Comparison of ENCODE assay signal across 22 cellular contexts in the genomic region with DNA sequence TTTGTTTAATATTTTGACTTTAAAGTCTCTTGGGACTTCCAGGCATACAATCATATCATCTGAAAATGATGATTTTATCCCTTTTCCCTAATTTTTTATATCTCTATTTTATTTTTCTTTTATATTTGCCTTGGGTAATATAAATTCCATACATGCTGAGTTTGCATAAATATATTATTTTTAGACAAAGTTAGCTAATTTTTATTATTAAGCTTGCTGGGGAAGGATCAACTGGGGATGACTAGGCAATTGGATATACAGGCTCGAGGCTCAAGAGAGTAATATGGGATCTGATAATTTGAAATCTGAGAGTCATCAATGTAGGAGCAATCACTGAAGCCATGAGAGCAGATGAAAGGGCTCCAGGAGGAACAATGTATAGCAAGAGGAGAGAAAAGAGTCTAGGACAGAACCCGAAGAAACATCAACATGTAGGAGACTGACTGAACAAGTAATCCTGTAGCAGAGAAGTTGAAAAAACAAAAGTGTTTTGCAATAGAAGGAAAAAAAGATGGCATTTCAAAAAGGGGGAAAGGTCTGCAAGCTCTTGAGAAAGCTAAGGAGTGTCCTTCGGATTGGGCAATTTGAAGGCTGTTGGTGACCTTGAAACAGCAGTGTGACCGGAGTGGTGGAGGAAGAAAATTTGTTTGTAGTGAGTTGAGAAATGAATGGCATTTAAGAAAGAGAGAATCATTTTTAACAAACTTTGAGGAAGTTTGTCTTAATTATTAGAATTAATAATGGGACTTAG. TPM values are rescaled to one million over a fixed set of nuclear protein-coding genes. Genes with fewer than 3 reads are reported as not detected.
DNase-seq lines count a peak whose midpoint lies in the region; ATAC-seq, FAIRE-seq and TF ChIP-seq lines count a peak whose summit lies in the region.
"Had no signal": no experiment of that assay in that cellular context is flagged by ENCODE, and none has a peak within 500 bp of the region (broad histone marks: within the 10 kb centered on the region; RNA-seq: fewer than 3 reads in every experiment).

No MANE protein-coding gene starts in this region.

- H3K36me3 Mint-ChIP-seq in Caco-2 (ENCODE audit: insufficient read depth, unreplicated experiment) = peaks cover 19% of the 10 kb centered on the region
- H3K36me3 Mint-ChIP-seq: CD8-positive, alpha-beta memory T cell; WTC11 had no signal

- POLR2A ChIA-PET in Caco-2 (lab: Charles Lee) = no interaction called here

- H3K27me3 Mint-ChIP-seq in Caco-2 (ENCODE audit: insufficient read depth, unreplicated experiment) = no peaks in the 10 kb centered on the region

- no peak overlapping the region for H3K27ac ChIP-seq in body of pancreas
- no peak overlapping the region for H3K27ac ChIP-seq in pancreas
- H3K27ac ChIP-seq: left ventricle myocardium inferior, psoas muscle had no signal

- WGBS in body of pancreas, 2 donors = 54 to 63% methylated on average over 4 of the region's 4 CpGs
- WGBS in pancreas, 2 donors = 56 to 59% methylated on average over 4 of the region's 4 CpGs

- CTCF ChIA-PET in Caco-2 (lab: Charles Lee) = no interaction called here

- peak overlapping the region; percentile 27 for H3K4me3 Mint-ChIP-seq in Caco-2 (ENCODE audit: unreplicated experiment)
- H3K4me3 Mint-ChIP-seq: CD8-positive, alpha-beta memory T cell; WTC11 had no signal

- H3K4me3 ChIP-seq in Caco-2 (ENCODE audit: low read depth, low read length) = no peak overlapping the region
- no peak overlapping the region for H3K4me3 ChIP-seq in NB4 (ENCODE audit: low read depth, low read length)
- no peak overlapping the region for H3K4me3 ChIP-seq in body of pancreas
- H3K4me3 ChIP-seq in pancreas = no peak overlapping the region
- H3K4me3 ChIP-seq: left ventricle myocardium inferior, psoas muscle had no signal

- DNase-seq in Caco-2 = peak in 1 of 2 experiments; percentile 27
- DNase-seq in NB4 (ENCODE audit: low read depth) = peak; percentile 69
- no peak for DNase-seq in body of pancreas
- no peak for DNase-seq in pancreas
- DNase-seq in left lobe of liver (ENCODE audit: low spot score) = no peak
- no peak for DNase-seq in NCI-H1436 (lab: John Stamatoyannopoulos, UW)
- DNase-seq: activated CD4-positive, alpha-beta T cell treated with anti-CD3 and anti-CD28 coated beads, Interleukin-2, amount 50 U/mL, for 48 hours; activated effector memory CD4-positive, alpha-beta T cell treated with Interleukin-2 at 50 U/mL for 16 hours; CD8-positive, alpha-beta memory T cell; DMS79 treated with DMSO at 0.1 percent for 48 hours; HCEC 1CT; left ventricle myocardium inferior; NCI-H1105 treated with DMSO at 0.1 percent for 48 hours; NCI-H446; psoas muscle; stimulated activated CD4-positive, alpha-beta T cell treated with anti-CD3 and anti-CD28 coated beads, Interleukin-2, amount 100 ng/mL, for 48 hours; stimulated activated naive CD4-positive, alpha-beta T cell treated with Interleukin-2 at 50 U/mL for 16 hours; T-helper 9 cell had no signal

- H3K4me1 ChIP-seq in Caco-2 (peaks cover 70% of the 10 kb centered on the region), body of pancreas (peaks cover 19% of the 10 kb centered on the region), pancreas (peaks cover 0 to 6% (median 0%) of the 10 kb centered on the region in 3 donors)

- peak; percentile 47 for ATAC-seq in body of pancreas
- ATAC-seq in pancreas = peak in 3 of 4 donors; percentile 39 to 67 (median 47)
- no peak for ATAC-seq in GM18907 (IDR thresholded peaks at IDR 0.05; ENCODE audit: unreplicated experiment)
- no peak for ATAC-seq in left lobe of liver
- ATAC-seq: psoas muscle had no signal

- TF ChIP-seq POLR2A in NB4 (IDR thresholded peaks at IDR 0.05; ENCODE audit: extremely low read depth, insufficient read length) (no peak), body of pancreas (IDR thresholded peaks at IDR 0.05) (no peak)

- H3K27me3 ChIP-seq in Caco-2 (replicated peaks; ENCODE audit: control insufficient read depth, insufficient read depth, low read length) (no peaks in the 10 kb centered on the region), body of pancreas (no peaks in the 10 kb centered on the region), pancreas (no peaks in the 10 kb centered on the region)

- H3K27ac Mint-ChIP-seq in Caco-2 (ENCODE audit: unreplicated experiment) = peak overlapping the region; percentile 16
- H3K27ac Mint-ChIP-seq: WTC11 had no signal

- H3K9me3 ChIP-seq in Caco-2 (no peaks in the 10 kb centered on the region), body of pancreas (no peaks in the 10 kb centered on the region), pancreas (no peaks in the 10 kb centered on the region)
- H3K9me3 ChIP-seq: left ventricle myocardium inferior, psoas muscle had no signal

- BruUV-seq in Caco-2 (replicated peaks; lab: Mats Ljungman, UMichigan) = TSS peak; percentile 64

- FAIRE-seq in pancreas (lab: Jason Lieb, UNC) = no peak
- FAIRE-seq: endothelial cell of umbilical vein had no signal

- TF ChIP-seq CTCF in Caco-2 (IDR thresholded peaks at IDR 0.05; ENCODE audit: insufficient read depth in 1 of 2, low read depth in 1 of 2, low read length in 1 of 2, severe bottlenecking in 1 of 2, unreplicated experiment in 1 of 2) = no peak
- no peak for TF ChIP-seq CTCF in NB4 (IDR thresholded peaks at IDR 0.05; ENCODE audit: low read depth, low read length)
- no peak for TF ChIP-seq CTCF in body of pancreas (IDR thresholded peaks at IDR 0.05)
- TF ChIP-seq CTCF in pancreas (IDR thresholded peaks at IDR 0.05) = no peak

- H3K36me3 ChIP-seq in Caco-2 (ENCODE audit: control insufficient read depth, insufficient read depth, low read length) = peaks cover 1% of the 10 kb centered on the region; the same call in 1 of the 2 replicates
- no peaks in the 10 kb centered on the region for H3K36me3 ChIP-seq in body of pancreas (replicated peaks in 1 of 2; ENCODE audit: insufficient read depth in 1 of 2, low read depth in 2 of 2)
- H3K36me3 ChIP-seq in pancreas = no peaks in the 10 kb centered on the region
- H3K36me3 ChIP-seq: left ventricle myocardium inferior had no signal

- H3K4me1 Mint-ChIP-seq in Caco-2 (ENCODE audit: low read depth, unreplicated experiment) = peaks cover 39% of the 10 kb centered on the region

- H3K9me3 Mint-ChIP-seq in Caco-2 (ENCODE audit: unreplicated experiment) = peaks cover 12% of the 10 kb centered on the region
- H3K9me3 Mint-ChIP-seq: CD8-positive, alpha-beta memory T cell; WTC11 had no signal

- intact Hi-C loops in Caco-2 (cut with micrococcal nuclease; ENCODE audit: unreplicated experiment) = loop anchor here (1.0 to 2.0 kb wide), 2 partner anchors 8 to 15 kb away; no protein-coding TSS in a partner anchor
- intact Hi-C loops in body of pancreas (cut with DNase I) = no loop called here
- intact Hi-C loops in pancreas (cut with DNase I) = no loop called here

RNA-seq across cellular contexts. Expression of gene RHOBTB3, which starts 17.0 kb away (rescaled TPM):
- total RNA-seq in Caco-2 (2022) (85.6 and 88.5 TPM in 2 replicates), body of pancreas (100 to 1,000 TPM; 153 to 196 TPM), pancreas (100 to 1,000 TPM in 3 of 6 donors, 10 to 100 TPM in 3; 59.6 to 190 (median 93.7) TPM), left lobe of liver (45.1 TPM)
- polyA plus RNA-seq in pancreas = 10 to 100 TPM; 32.5 to 54.8 TPM

RNA-seq across cellular contexts. Expression of gene SPATA9, which starts 31.3 kb away (rescaled TPM):
- total RNA-seq in Caco-2 (2022) (0.34 TPM in 1 of 2 replicates, not detected in the other), body of pancreas (not detected), pancreas (under 1 TPM; 0.12 to 0.67 (median 0.48) TPM), left lobe of liver (0.25 TPM)
- 1 to 10 TPM in 1 of 2 donors, under 1 TPM in 1; 0.19 to 1.3 TPM for polyA plus RNA-seq in pancreas
- total RNA-seq: cardiac septum; CD8-positive, alpha-beta memory T cell; endothelial cell of umbilical vein; left ventricle myocardium inferior; WTC11 had no signal
- polyA plus RNA-seq: CD8-positive, alpha-beta memory T cell had no signal

Comparison
In these comparisons a context has a peak if more than half of its experiments do, and no peak if none do; other contexts are left out.
1. ATAC-seq: peak in body of pancreas (single experiment) and pancreas (3 of 4); none in GM18907 (single experiment) and left lobe of liver (single experiment).